Comparison of ENCODE assay signal across 16 cellular contexts in the genomic region with DNA sequence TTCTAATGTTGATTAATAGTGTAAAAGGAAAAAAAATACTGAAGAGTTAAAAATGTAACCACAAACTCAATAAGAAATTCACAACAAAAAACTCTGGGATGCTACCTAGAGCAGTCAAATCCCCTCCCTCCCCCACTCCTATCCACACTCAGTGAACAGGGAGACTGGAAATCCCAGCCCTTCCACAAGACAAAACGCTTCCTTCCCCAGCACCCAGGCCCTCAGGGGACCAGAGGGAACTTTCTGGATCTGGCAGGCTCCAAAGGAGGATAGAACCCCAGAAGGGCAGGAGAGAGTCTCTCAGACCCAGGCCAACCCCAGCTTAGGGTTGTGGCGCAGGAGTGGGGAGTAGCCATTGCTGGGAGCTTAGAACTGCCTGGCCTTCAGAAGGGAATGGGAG.
"Had no signal": no experiment of that assay in that cellular context is flagged by ENCODE, and none has a peak within 500 bp of the region (broad histone marks: within the 10 kb centered on the region; RNA-seq: fewer than 3 reads in every experiment).

No MANE protein-coding gene starts in this region.

- H3K9me3 Mint-ChIP-seq: activated CD4-positive, alpha-beta T cell treated with anti-CD3 and anti-CD28 coated beads, Interleukin-2, amount 10 ng/mL, durations not matched to agents 7 days and 5 days; effector memory CD8-positive, alpha-beta T cell; stimulated activated naive CD8-positive, alpha-beta T cell treated with anti-CD3 and anti-CD28 coated beads, Interleukin-15, Interleukin-2, amounts not matched to agents 100 ng/mL and 50 ng/mL, for 24 hours; type B pancreatic cell had no signal

- H3K9me3 ChIP-seq: breast epithelium, heart left ventricle, spleen, suprapubic skin had no signal

- H3K27me3 Mint-ChIP-seq: activated CD4-positive, alpha-beta T cell treated with anti-CD3 and anti-CD28 coated beads, Interleukin-2, amount 10 ng/mL, durations not matched to agents 7 days and 5 days; effector memory CD8-positive, alpha-beta T cell; stimulated activated naive CD8-positive, alpha-beta T cell treated with anti-CD3 and anti-CD28 coated beads, Interleukin-15, Interleukin-2, amounts not matched to agents 100 ng/mL and 50 ng/mL, for 24 hours; type B pancreatic cell had no signal

- H3K27ac Mint-ChIP-seq: activated CD4-positive, alpha-beta T cell treated with anti-CD3 and anti-CD28 coated beads, Interleukin-2, amount 10 ng/mL, durations not matched to agents 7 days and 5 days; stimulated activated naive CD8-positive, alpha-beta T cell treated with anti-CD3 and anti-CD28 coated beads, Interleukin-15, Interleukin-2, amounts not matched to agents 100 ng/mL and 50 ng/mL, for 24 hours; type B pancreatic cell had no signal

- H3K27me3 ChIP-seq: breast epithelium, heart left ventricle, spleen, suprapubic skin had no signal

- FAIRE-seq: frontal cortex, kidney had no signal

- H3K4me1 ChIP-seq: breast epithelium, spleen, suprapubic skin had no signal

- H3K4me3 Mint-ChIP-seq: activated CD4-positive, alpha-beta T cell treated with anti-CD3 and anti-CD28 coated beads, Interleukin-2, amount 10 ng/mL, durations not matched to agents 7 days and 5 days; effector memory CD8-positive, alpha-beta T cell; stimulated activated naive CD8-positive, alpha-beta T cell treated with anti-CD3 and anti-CD28 coated beads, Interleukin-15, Interleukin-2, amounts not matched to agents 100 ng/mL and 50 ng/mL, for 24 hours; type B pancreatic cell had no signal

- ATAC-seq: effector memory CD8-positive, alpha-beta T cell; sciatic nerve had no signal

- H3K27ac ChIP-seq: breast epithelium, spleen, suprapubic skin had no signal

- H3K36me3 ChIP-seq: breast epithelium had no signal

- H3K4me1 Mint-ChIP-seq: activated CD4-positive, alpha-beta T cell treated with anti-CD3 and anti-CD28 coated beads, Interleukin-2, amount 10 ng/mL, durations not matched to agents 7 days and 5 days had no signal

- DNase-seq: activated CD4-positive, alpha-beta T cell treated with anti-CD3 and anti-CD28 coated beads, Interleukin-2, amount 10 ng/mL, durations not matched to agents 7 days and 5 days; activated CD8-positive, alpha-beta memory T cell treated with anti-CD3 and anti-CD28 coated beads for 24 hours; activated naive CD4-positive, alpha-beta T cell; aorta; dermis blood vessel endothelial cell; effector memory CD8-positive, alpha-beta T cell; heart left ventricle; kidney; mesenchymal stem cell; spleen had no signal

- H3K4me3 ChIP-seq: breast epithelium, heart left ventricle, spleen, suprapubic skin had no signal
